ENCODE assay signal across 30 cellular contexts in genomic region chr14:58647777-58648176, GRCh38. TPM values are rescaled to one million over a fixed set of nuclear protein-coding genes. Genes with fewer than 3 reads are reported as not detected.
"Had no signal": no experiment of that assay in that cellular context is flagged by ENCODE, and none has a peak within 500 bp of the region (broad histone marks: within the 10 kb centered on the region; RNA-seq: fewer than 3 reads in every experiment).

No MANE protein-coding gene starts in this region.

- H3K27me3 ChIP-seq: colonic mucosa, esophagus squamous epithelium, heart right ventricle, neural progenitor cell, tibial nerve, upper lobe of left lung, vagina had no signal

- FAIRE-seq: endothelial cell of umbilical vein had no signal

- DNase-seq: cerebellar nuclear complex; colonic mucosa; dermis blood vessel endothelial cell; effector memory CD4-positive, alpha-beta T cell; esophagus squamous epithelium; foreskin melanocyte; glutamatergic neuron; heart right ventricle; hippocampal formation; immature natural killer cell; islet precursor cell; kidney glomerular epithelial cell; left colon; left ventricle myocardium superior; lower lobe of right lung; natural killer cell; posterior cingulate gyrus; psoas muscle; right cardiac atrium; stimulated activated CD4-positive, alpha-beta T cell treated with anti-CD3 and anti-CD28 coated beads, Interleukin-15, amount 100 ng/mL, for 24 hours; stimulated activated CD4-positive, alpha-beta T cell treated with anti-CD3 and anti-CD28 coated beads, Interleukin-2, amount 100 ng/mL, for 48 hours; stimulated activated naive B cell treated with anti-CD40 and anti-IgM and Interleukin-4, amounts not matched to agents 10 μg/mL and 1 μg/mL and 100 μg/mL, for 72 hours; upper lobe of left lung had no signal

- H3K4me2 ChIP-seq: neural progenitor cell had no signal

- H2AFZ ChIP-seq: neural progenitor cell had no signal

- H3K27me3 Mint-ChIP-seq: stimulated activated naive B cell treated with anti-CD40 and anti-IgM and Interleukin-4, amounts not matched to agents 10 μg/mL and 1 μg/mL and 100 μg/mL, for 72 hours; stimulated activated naive CD8-positive, alpha-beta T cell treated with anti-CD3 and anti-CD28 coated beads, Interleukin-15, Interleukin-2, amounts not matched to agents 100 ng/mL and 50 ng/mL, for 24 hours had no signal

- H3K4me1 Mint-ChIP-seq: immature natural killer cell; natural killer cell; neural progenitor cell; stimulated activated naive B cell treated with anti-CD40 and anti-IgM and Interleukin-4, amounts not matched to agents 10 μg/mL and 1 μg/mL and 100 μg/mL, for 72 hours had no signal

- H3K27ac ChIP-seq: colonic mucosa, esophagus squamous epithelium, heart right ventricle, lower lobe of right lung, neural progenitor cell, psoas muscle, skin epidermis, tibial nerve, upper lobe of left lung, vagina had no signal

- H3K36me3 ChIP-seq: colonic mucosa, neural progenitor cell had no signal

- H3K9ac ChIP-seq: neural progenitor cell had no signal

- H3K36me3 Mint-ChIP-seq: immature natural killer cell, natural killer cell had no signal

- ATAC-seq: heart right ventricle; left colon; left ventricle myocardium superior; lower lobe of right lung; natural killer cell; psoas muscle; right cardiac atrium; stimulated activated naive B cell treated with anti-CD40 and anti-IgM and Interleukin-4, amounts not matched to agents 10 μg/mL and 1 μg/mL and 100 μg/mL, for 72 hours had no signal

- H3K9me3 ChIP-seq: colonic mucosa, esophagus squamous epithelium, heart right ventricle, lower lobe of right lung, psoas muscle, thoracic aorta, tibial nerve, upper lobe of left lung, vagina had no signal

- H3K4me1 ChIP-seq: colonic mucosa, esophagus squamous epithelium, lower lobe of right lung, neural progenitor cell, psoas muscle, vagina had no signal

- H3K4me3 Mint-ChIP-seq: immature natural killer cell; natural killer cell; neural progenitor cell; stimulated activated naive B cell treated with anti-CD40 and anti-IgM and Interleukin-4, amounts not matched to agents 10 μg/mL and 1 μg/mL and 100 μg/mL, for 72 hours; stimulated activated naive CD8-positive, alpha-beta T cell treated with anti-CD3 and anti-CD28 coated beads, Interleukin-15, Interleukin-2, amounts not matched to agents 100 ng/mL and 50 ng/mL, for 24 hours had no signal

- H3K9me3 Mint-ChIP-seq: natural killer cell; neural progenitor cell; stimulated activated naive B cell treated with anti-CD40 and anti-IgM and Interleukin-4, amounts not matched to agents 10 μg/mL and 1 μg/mL and 100 μg/mL, for 72 hours; stimulated activated naive CD8-positive, alpha-beta T cell treated with anti-CD3 and anti-CD28 coated beads, Interleukin-15, Interleukin-2, amounts not matched to agents 100 ng/mL and 50 ng/mL, for 24 hours had no signal

- H3K4me3 ChIP-seq: colonic mucosa, esophagus squamous epithelium, heart right ventricle, lower lobe of right lung, neural progenitor cell, psoas muscle, skin epidermis, thoracic aorta, tibial nerve, upper lobe of left lung, vagina had no signal

- H3K27ac Mint-ChIP-seq: immature natural killer cell; natural killer cell; neural progenitor cell; stimulated activated naive B cell treated with anti-CD40 and anti-IgM and Interleukin-4, amounts not matched to agents 10 μg/mL and 1 μg/mL and 100 μg/mL, for 72 hours; stimulated activated naive CD8-positive, alpha-beta T cell treated with anti-CD3 and anti-CD28 coated beads, Interleukin-15, Interleukin-2, amounts not matched to agents 100 ng/mL and 50 ng/mL, for 24 hours had no signal

RNA-seq across cellular contexts. Expression of gene DACT1, which starts 10.0 kb away (rescaled TPM):
- polyA plus RNA-seq: immature natural killer cell had no signal
